16 cellular contexts compared by ENCODE assay signal in the genomic region with DNA sequence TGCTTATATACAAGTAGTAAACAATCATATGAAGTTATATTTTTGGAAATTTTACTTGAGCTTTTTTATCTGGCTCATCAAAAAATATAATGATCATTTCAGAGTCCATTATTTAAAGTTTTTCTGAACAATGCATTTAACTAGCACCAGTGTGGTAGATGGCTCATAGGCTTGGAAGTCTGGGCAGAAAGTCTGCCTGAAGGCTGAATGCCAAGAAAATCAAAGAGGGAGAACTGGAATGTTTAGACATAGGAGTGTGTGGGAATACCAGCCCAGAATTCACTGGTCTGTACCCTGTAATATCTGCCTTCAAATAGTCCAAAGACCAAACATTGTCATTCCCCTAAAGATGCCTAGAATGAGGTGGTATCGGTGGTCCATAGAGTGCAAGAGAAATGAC. TPM values are rescaled to one million over a fixed set of nuclear protein-coding genes. Genes with fewer than 3 reads are reported as not detected.
DNase-seq lines count a peak whose midpoint lies in the region; ATAC-seq, FAIRE-seq and TF ChIP-seq lines count a peak whose summit lies in the region.
"Had no signal": no experiment of that assay in that cellular context is flagged by ENCODE, and none has a peak within 500 bp of the region (broad histone marks: within the 10 kb centered on the region; RNA-seq: fewer than 3 reads in every experiment).

No MANE protein-coding gene starts in this region.

- H3K4me1 ChIP-seq in ascending aorta, result peaks cover 0 to 10% of the 10 kb centered on the region in 2 donors
- H3K4me1 ChIP-seq in foreskin keratinocyte, result peaks cover 29% of the 10 kb centered on the region
- H3K4me1 ChIP-seq: testis had no signal

- FAIRE-seq in H54 (lab: Jason Lieb, UNC), result peak; percentile 99
- FAIRE-seq: K562 had no signal

- H3K4me3 ChIP-seq in ascending aorta, result no peak overlapping the region
- H3K4me3 ChIP-seq: K562, testis had no signal

- DNase-seq in H54 (ENCODE audit: insufficient read length, low spot score) (no peak), ascending aorta (ENCODE audit: low spot score in 2 of 2) (peak in 1 of 2 donors; percentile 71), foreskin keratinocyte (peak in 1 of 2 donors; percentile 57), smooth muscle cell of the brain vasculature (ENCODE audit: low read depth, low spot score) (peak; percentile 50), COLO668 (lab: John Stamatoyannopoulos, UW; ENCODE audit: unreplicated experiment) (no peak)
- DNase-seq in central memory CD4-positive, alpha-beta T cell, result no peak
- DNase-seq: activated CD4-positive, CD25-positive, alpha-beta regulatory T cell treated with anti-CD3 and anti-CD28 coated beads, Interleukin-2, amount 50 U/mL, for 72 hours; activated effector memory CD4-positive, alpha-beta T cell treated with anti-CD3 and anti-CD28 coated beads, Interleukin-2, amount 50 U/mL, for 16 hours; DMS53; effector CD4-positive, alpha-beta T cell; SHP77 treated with DMSO at 0.1 percent for 48 hours; stimulated activated CD4-positive, alpha-beta T cell treated with anti-CD3 and anti-CD28 coated beads, Interleukin-4, amount 100 ng/mL, for 24 hours; testis had no signal

- peak; percentile 28 for ATAC-seq in foreskin keratinocyte
- no peak for ATAC-seq in GM18909 (IDR thresholded peaks at IDR 0.05; ENCODE audit: poor library complexity, unreplicated experiment)
- ATAC-seq: K562 had no signal

- no peaks in the 10 kb centered on the region for H3K36me3 ChIP-seq in ascending aorta
- H3K36me3 ChIP-seq: neutrophil had no signal

- intact Hi-C loops in ascending aorta (cut with DNase I), result loop anchor here (5.0 to 10.0 kb wide), 3 partner anchors 223 to 805 kb away; no protein-coding TSS in a partner anchor

- no peak for TF ChIP-seq POLR2A in H54 (IDR thresholded peaks at IDR 0.05; ENCODE audit: low read depth, low read length)

- H3K27me3 ChIP-seq in ascending aorta (no peaks in the 10 kb centered on the region), foreskin keratinocyte (no peaks in the 10 kb centered on the region)
- H3K27me3 ChIP-seq: neutrophil, testis had no signal

- no peaks in the 10 kb centered on the region for H3K9me3 ChIP-seq in ascending aorta
- H3K9me3 ChIP-seq: neutrophil, testis had no signal

- peak overlapping the region; percentile 66 to 69 for H3K27ac ChIP-seq in ascending aorta
- H3K27ac ChIP-seq in foreskin keratinocyte, result no peak overlapping the region
- H3K27ac ChIP-seq: neutrophil, testis had no signal

- no peak for TF ChIP-seq CTCF in ascending aorta (IDR thresholded peaks at IDR 0.05)
- no peak for TF ChIP-seq CTCF in foreskin keratinocyte (conservative IDR thresholded peaks at IDR 0.05)

RNA-seq across cellular contexts. Expression of gene ANK3, which starts 40.3 kb away (rescaled TPM):
- 28.3 TPM for total RNA-seq in ascending aorta
- 10.1 and 11.6 TPM in 2 replicates for total RNA-seq in foreskin keratinocyte
- polyA plus RNA-seq in foreskin keratinocyte, result 1.8 TPM in 2 replicates
